ENCODE assay signal across 8 cellular contexts in the genomic region with DNA sequence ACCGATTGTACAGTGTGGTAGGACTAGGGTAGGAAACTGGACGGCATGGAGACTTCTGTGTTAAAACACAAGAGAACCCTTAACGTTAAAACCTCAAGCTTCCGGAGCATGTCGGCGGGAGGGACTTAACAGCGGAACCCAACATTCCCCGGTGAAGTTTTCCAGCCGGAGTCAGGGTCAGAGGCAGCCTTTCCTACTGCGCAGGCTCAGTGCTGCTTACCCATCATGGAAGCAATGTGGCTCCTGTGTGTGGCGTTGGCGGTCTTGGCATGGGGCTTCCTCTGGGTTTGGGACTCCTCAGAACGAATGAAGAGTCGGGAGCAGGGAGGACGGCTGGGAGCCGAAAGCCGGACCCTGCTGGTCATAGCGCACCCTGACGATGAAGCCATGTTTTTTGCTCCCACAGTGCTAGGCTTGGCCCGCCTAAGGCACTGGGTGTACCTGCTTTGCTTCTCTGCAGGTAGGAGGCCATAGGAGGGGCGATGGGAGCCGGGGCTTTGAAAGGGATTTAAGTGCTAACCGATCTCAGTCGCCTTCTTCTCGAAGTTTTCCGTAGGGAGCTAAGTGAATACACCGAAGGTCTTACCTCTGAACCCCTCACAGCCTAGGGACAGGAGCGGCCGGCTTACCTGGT. TPM values are rescaled to one million over a fixed set of nuclear protein-coding genes. Genes with fewer than 3 reads are reported as not detected.
DNase-seq lines count a peak whose midpoint lies in the region; ATAC-seq and TF ChIP-seq lines count a peak whose summit lies in the region.

PIGL (plus strand) TSS at position 209 of the 634 bp plus-strand sequence; CDS start at position 226, 17 bp downstream.

- peak within 1 kb of the TSS; percentile 85 to 97 (median 95) for H3K27ac Mint-ChIP-seq in naive B cell

- H3K9me3 ChIP-seq in BLaER1 (no peaks in the 10 kb centered on the region), fibroblast of lung (ENCODE audit: control insufficient read depth, insufficient read depth, low read depth, low read length) (no peaks in the 10 kb centered on the region)

- H3K27me3 ChIP-seq in BLaER1 (no peaks in the 10 kb centered on the region), fibroblast of lung (ENCODE audit: control insufficient read depth, insufficient read depth, low read length) (no peaks in the 10 kb centered on the region)

- H3K27me3 Mint-ChIP-seq in naive B cell: no peaks in the 10 kb centered on the region

- CTCF ChIA-PET in RWPE1 (lab: Yijun Ruan, JAX): interaction anchor here (0.6 to 0.8 kb wide), 3 partner anchors 147 to 291 kb away, joined by 3 read pairs; no protein-coding TSS in a partner anchor

- H3K27ac ChIP-seq in BLaER1 (peak within 1 kb of the TSS; percentile 99), RWPE1 (peak within 1 kb of the TSS; percentile 95), fibroblast of lung (ENCODE audit: insufficient read depth, low read length) (peak within 1 kb of the TSS; percentile 84)

- peak within 1 kb of the TSS; percentile 100 for H3K4me3 ChIP-seq in BLaER1
- peak within 1 kb of the TSS; percentile 80 to 98 (median 96) for H3K4me3 ChIP-seq in fibroblast of lung (replicated peaks in 1 of 4; ENCODE audit: control extremely low read depth in 1 of 4, insufficient read depth in 1 of 4, low read depth in 3 of 4, low read length in 4 of 4)

- no peaks in the 10 kb centered on the region for H3K36me3 Mint-ChIP-seq in naive B cell

- H3K4me2 ChIP-seq in BLaER1: peak within 1 kb of the TSS; percentile 87
- peak within 1 kb of the TSS; percentile 97 for H3K4me2 ChIP-seq in fibroblast of lung (ENCODE audit: extremely low read depth, insufficient read depth, low read length)

- POLR2A ChIA-PET in RWPE1 (lab: Yijun Ruan, JAX; ENCODE audit: low non-redundant PET): interaction anchor here (0.5 to 1.1 kb wide), 2 partner anchors 23 to 172 kb away, joined by 3 read pairs; no protein-coding TSS in a partner anchor

- ATAC-seq in GM19372 (IDR thresholded peaks at IDR 0.05; ENCODE audit: low read depth, unreplicated experiment) (peak; percentile 38), naive B cell (ENCODE audit: low read depth in 2 of 2) (peak; percentile 9 to 26)

- DNase-seq in Kasumi-1 (lab: John Stamatoyannopoulos, UW): peak; percentile 75 to 78
- DNase-seq in RWPE1 (ENCODE audit: low spot score): peak; percentile 77
- DNase-seq in activated T-helper 1 cell treated with anti-CD3 and anti-CD28 coated beads, Interleukin-2, amount 50 U/mL, for 16 hours (ENCODE audit: low read depth in 1 of 2, low spot score in 1 of 2): peak; percentile 75 to 81
- DNase-seq in fibroblast of lung (ENCODE audit: low read depth in 2 of 2): peak; percentile 94 to 97
- DNase-seq in naive B cell: peak; percentile 53
- DNase-seq in stimulated activated CD8-positive, alpha-beta memory T cell treated with anti-CD3 and anti-CD28 coated beads, Interleukin-7, amount 100 ng/mL, for 48 hours (ENCODE audit: extremely low read depth in 1 of 2, low read depth in 1 of 2): peak; percentile 71 to 83

- H3K4me1 ChIP-seq in BLaER1 (peaks cover 54% of the 10 kb centered on the region), fibroblast of lung (ENCODE audit: control insufficient read depth, extremely low read depth, insufficient read depth, low read length) (peaks cover 3% of the 10 kb centered on the region)

- TF ChIP-seq CTCF in RWPE1 (conservative IDR thresholded peaks at IDR 0.05; ENCODE audit: low read depth): no peak
- TF ChIP-seq CTCF in fibroblast of lung (conservative IDR thresholded peaks at IDR 0.05 in 1 of 2, IDR thresholded peaks at IDR 0.05 in 1 of 2; ENCODE audit: low read depth in 1 of 2, low read length in 2 of 2): no peak

- H3K9me3 Mint-ChIP-seq in naive B cell: no peaks in the 10 kb centered on the region

- H3K9ac ChIP-seq in BLaER1 (peak within 1 kb of the TSS; percentile 100), fibroblast of lung (ENCODE audit: insufficient read depth, low read length) (peak within 1 kb of the TSS; percentile 87)

- H3K36me3 ChIP-seq in BLaER1 (peaks cover 13% of the 10 kb centered on the region), fibroblast of lung (ENCODE audit: control insufficient read depth, insufficient read depth, low read length) (peaks cover 2% of the 10 kb centered on the region)

- peak within 1 kb of the TSS; percentile 89 to 99 (median 98) for H3K4me3 Mint-ChIP-seq in naive B cell

- H4K20me1 ChIP-seq in BLaER1 (peaks cover 31% of the 10 kb centered on the region), fibroblast of lung (ENCODE audit: control insufficient read depth, extremely low read depth, insufficient read depth, low read length) (no peaks in the 10 kb centered on the region)

- H2AFZ ChIP-seq in fibroblast of lung (ENCODE audit: low read length): peak within 1 kb of the TSS; percentile 94

- peaks cover 51% of the 10 kb centered on the region for H3K79me2 ChIP-seq in fibroblast of lung (ENCODE audit: control insufficient read depth, insufficient read depth, low read length)

- H3K4me1 Mint-ChIP-seq in naive B cell: peaks cover 25 to 65% (median 36%) of the 10 kb centered on the region in 3 donors

RNA-seq across cellular contexts. Expression of gene PIGL, which starts in this region (rescaled TPM):
- total RNA-seq in fibroblast of lung: 14.4 and 19.3 TPM in 2 replicates
- 12.6 and 16.4 TPM in 2 replicates for polyA plus RNA-seq in fibroblast of lung
- 9.0 and 10.5 TPM in 2 replicates for polyA plus RNA-seq in fibroblast of lung (2012)
- polyA minus RNA-seq in fibroblast of lung (ENCODE audit: low replicate concordance): 16.2 and 20.8 TPM in 2 replicates
- 10 to 100 TPM in 3 of 6 donors, 1 to 10 TPM in 3; 7.1 to 16.1 (median 9.5) TPM for polyA plus RNA-seq in naive B cell (ENCODE audit: low read depth in 6 of 6)

Comparison
In these comparisons a context has a peak if more than half of its experiments do, and no peak if none do; other contexts are left out.
1. Peak in every context shown above with its lines: DNase-seq, ATAC-seq, H3K4me3 ChIP-seq and H3K27ac ChIP-seq.